17 cellular contexts compared by ENCODE assay signal in genomic region chr2:55876425-55877084, GRCh38. TPM values are rescaled to one million over a fixed set of nuclear protein-coding genes. Genes with fewer than 3 reads are reported as not detected.
"Had no signal": no experiment of that assay in that cellular context is flagged by ENCODE, and none has a peak within 500 bp of the region (broad histone marks: within the 10 kb centered on the region; RNA-seq: fewer than 3 reads in every experiment).

No MANE protein-coding gene starts in this region.

- H3K36me3 ChIP-seq: ovary had no signal

- H3K9me3 ChIP-seq: breast epithelium, gastroesophageal sphincter, heart right ventricle, lower lobe of right lung, ovary had no signal

- H3K27ac ChIP-seq: breast epithelium, gastroesophageal sphincter, lower lobe of right lung, ovary had no signal

- H3K4me3 ChIP-seq: breast epithelium, gastroesophageal sphincter, heart right ventricle, lower lobe of right lung, ovary had no signal

- ATAC-seq: lower lobe of right lung; stimulated activated naive B cell treated with anti-CD40 and anti-IgM and Interleukin-4, amounts not matched to agents 10 μg/mL and 1 μg/mL and 100 μg/mL, for 72 hours; WTC11 had no signal

- H3K27me3 ChIP-seq: breast epithelium, gastroesophageal sphincter, heart right ventricle, ovary had no signal

- DNase-seq: activated CD4-positive, alpha-beta memory T cell treated with anti-CD3 and anti-CD28 coated beads, Interleukin-2, amount 10 ng/mL, durations not matched to agents 7 days and 5 days; activated CD4-positive, alpha-beta T cell treated with anti-CD3 and anti-CD28 coated beads for 4 hours; activated T-cell treated with anti-CD3 and anti-CD28 coated beads, Interleukin-2, amount 50 U/mL, for 24 hours; amygdala; cerebellar nuclear complex; effector CD8-positive, alpha-beta T cell; heart right ventricle; left cardiac atrium; lower lobe of right lung; ovary; stimulated activated CD4-positive, alpha-beta T cell treated with anti-CD3 and anti-CD28 coated beads, Interleukin-15, amount 100 ng/mL, for 24 hours; stimulated activated CD4-positive, alpha-beta T cell treated with anti-CD3 and anti-CD28 coated beads, Interleukin-4, amount 100 ng/mL, for 1 hour; stimulated activated naive B cell treated with anti-CD40 and anti-IgM and Interleukin-4, amounts not matched to agents 10 μg/mL and 1 μg/mL and 100 μg/mL, for 72 hours; trophoblast cell had no signal

- H3K4me1 ChIP-seq: breast epithelium, gastroesophageal sphincter had no signal

RNA-seq across cellular contexts. Expression of gene EFEMP1, which starts 47.0 kb away (rescaled TPM):
- total RNA-seq: activated CD4-positive, alpha-beta memory T cell treated with anti-CD3 and anti-CD28 coated beads, Interleukin-2, amount 10 ng/mL, durations not matched to agents 7 days and 5 days had no signal
